Comparison of ENCODE assay signal across 13 cellular contexts in genomic region chr15:24772256-24772655, GRCh38.
DNase-seq lines count a peak whose midpoint lies in the region; ATAC-seq, FAIRE-seq and TF ChIP-seq lines count a peak whose summit lies in the region.
"Had no signal": no experiment of that assay in that cellular context is flagged by ENCODE, and none has a peak within 500 bp of the region (broad histone marks: within the 10 kb centered on the region; RNA-seq: fewer than 3 reads in every experiment).

No MANE protein-coding gene starts in this region.

- FAIRE-seq in astrocyte (lab: Jason Lieb, UNC) = no peak

- ATAC-seq in heart left ventricle (no peak), Right ventricle myocardium inferior (no peak), HG02623 (IDR thresholded peaks at IDR 0.05; ENCODE audit: unreplicated experiment) (no peak)

- H3K9ac ChIP-seq in astrocyte (ENCODE audit: low read length) = no peak overlapping the region
- H3K9ac ChIP-seq in stomach smooth muscle (ENCODE audit: low read length in 2 of 2) = no peak overlapping the region
- H3K9ac ChIP-seq: BLaER1 treated with 17β-estradiol and CSF1 and Interleukin-3, amounts not matched to agents 10 nM and 100 nM had no signal

- H3K27ac ChIP-seq in heart left ventricle (peak overlapping the region in 1 of 12 donors; percentile 33), astrocyte (ENCODE audit: low read depth, low read length) (no peak overlapping the region), stomach smooth muscle (ENCODE audit: low read length) (no peak overlapping the region)
- H3K27ac ChIP-seq: skin epidermis had no signal

- TF ChIP-seq CTCF in heart left ventricle (IDR thresholded peaks at IDR 0.05) (no peak), astrocyte (IDR thresholded peaks at IDR 0.05; ENCODE audit: insufficient read depth, low read depth, low read length) (no peak)

- H3K27me3 Mint-ChIP-seq in astrocyte (ENCODE audit: low read depth, unreplicated experiment) = no peaks in the 10 kb centered on the region
- H3K27me3 Mint-ChIP-seq in immature natural killer cell (ENCODE audit: low read depth in 3 of 3) = peaks cover 2 to 5% (median 4%) of the 10 kb centered on the region in 3 donors

- H3K9me3 ChIP-seq in heart left ventricle (peaks cover 0 to 30% (median 5%) of the 10 kb centered on the region in 12 donors), astrocyte (ENCODE audit: insufficient read depth, low read depth, low read length) (peaks cover 4% of the 10 kb centered on the region), stomach smooth muscle (ENCODE audit: control insufficient read depth in 2 of 2, low read length in 2 of 2) (peaks cover 6 to 10% of the 10 kb centered on the region in 2 donors)
- H3K9me3 ChIP-seq: HAP-1 had no signal

- no peaks in the 10 kb centered on the region for H3K79me2 ChIP-seq in astrocyte (ENCODE audit: insufficient read depth, low read length)

- H3K36me3 Mint-ChIP-seq in astrocyte (ENCODE audit: low read depth, unreplicated experiment) (no peaks in the 10 kb centered on the region), immature natural killer cell (peaks cover 0 to 18% (median 11%) of the 10 kb centered on the region in 3 donors)
- H3K36me3 Mint-ChIP-seq: stimulated activated memory B cell treated with anti-CD40 and anti-IgM and Interleukin-4, amounts not matched to agents 10 μg/mL and 1 μg/mL and 100 μg/mL, for 72 hours had no signal

- peak overlapping the region; percentile 77 for H3K4me2 ChIP-seq in astrocyte (ENCODE audit: low read length)

- H3K9me3 Mint-ChIP-seq in astrocyte (ENCODE audit: unreplicated experiment) (peaks cover 3% of the 10 kb centered on the region), immature natural killer cell (peaks cover 21 to 53% (median 43%) of the 10 kb centered on the region in 6 donors)

- intact Hi-C loops in heart left ventricle (cut with DNase I) = no loop called here
- intact Hi-C loops in Right ventricle myocardium inferior (cut with DNase I) = loop anchor here (2.0 kb wide), 1 partner anchor 75 kb away; no protein-coding TSS in a partner anchor

- 20 to 25% (median 23%) methylated on average over 6 of the region's 6 CpGs for WGBS in heart left ventricle, 4 donors

- H3K36me3 ChIP-seq in heart left ventricle (no peaks in the 10 kb centered on the region), astrocyte (ENCODE audit: insufficient read depth, low read length) (no peaks in the 10 kb centered on the region), stomach smooth muscle (ENCODE audit: control insufficient read depth in 2 of 2, insufficient read depth in 2 of 2, low read length in 2 of 2) (no peaks in the 10 kb centered on the region)
- H3K36me3 ChIP-seq: BLaER1 treated with 17β-estradiol and CSF1 and Interleukin-3, amounts not matched to agents 10 nM and 100 nM; HAP-1 had no signal

- peaks cover 0 to 3% (median 0%) of the 10 kb centered on the region in 9 donors for H3K27me3 ChIP-seq in heart left ventricle
- no peaks in the 10 kb centered on the region for H3K27me3 ChIP-seq in astrocyte (ENCODE audit: insufficient read depth, low read length)
- no peaks in the 10 kb centered on the region for H3K27me3 ChIP-seq in stomach smooth muscle (ENCODE audit: control insufficient read depth in 1 of 2, insufficient read depth in 2 of 2, low read length in 2 of 2)

- H4K20me1 ChIP-seq in astrocyte (ENCODE audit: insufficient read depth, low read length) = no peaks in the 10 kb centered on the region
- H4K20me1 ChIP-seq: BLaER1 treated with 17β-estradiol and CSF1 and Interleukin-3, amounts not matched to agents 10 nM and 100 nM had no signal

- no peak for DNase-seq in heart left ventricle
- no peak for DNase-seq in Right ventricle myocardium inferior (ENCODE audit: missing footprints)
- no peak for DNase-seq in astrocyte (ENCODE audit: low read depth)
- DNase-seq in immature natural killer cell = no peak
- DNase-seq in NCI-H2107 treated with DMSO at 0.1 percent for 48 hours (lab: John Stamatoyannopoulos, UW; ENCODE audit: unreplicated experiment) = no peak
- DNase-seq in NCI-H2081 (lab: John Stamatoyannopoulos, UW) = no peak
- DNase-seq: activated naive CD4-positive, alpha-beta T cell treated with Interleukin-2 at 50 U/mL for 16 hours had no signal

- H3K4me1 ChIP-seq in heart left ventricle (no peaks in the 10 kb centered on the region), astrocyte (ENCODE audit: insufficient read depth, low read length) (no peaks in the 10 kb centered on the region), stomach smooth muscle (ENCODE audit: control insufficient read depth, insufficient read depth, low read length) (no peaks in the 10 kb centered on the region)
- H3K4me1 ChIP-seq: BLaER1 treated with 17β-estradiol and CSF1 and Interleukin-3, amounts not matched to agents 10 nM and 100 nM; HAP-1 had no signal

- peak overlapping the region in 11 of 12 donors; percentile 5 to 62 (median 47) for H3K4me3 ChIP-seq in heart left ventricle
- peak overlapping the region; percentile 65 for H3K4me3 ChIP-seq in astrocyte (ENCODE audit: insufficient read depth, low read depth, low read length)
- H3K4me3 ChIP-seq in stomach smooth muscle (ENCODE audit: low read length in 2 of 2) = peak overlapping the region; percentile 74 to 83
- H3K4me3 ChIP-seq: HAP-1 had no signal

- no peak for TF ChIP-seq POLR2A in heart left ventricle (IDR thresholded peaks at IDR 0.05)

- peak overlapping the region; percentile 74 for H2AFZ ChIP-seq in astrocyte (ENCODE audit: low read depth, low read length)

- H3K4me3 Mint-ChIP-seq in astrocyte (ENCODE audit: unreplicated experiment) (no peak overlapping the region), immature natural killer cell (peak overlapping the region; percentile 36 to 95 (median 86))

- no peaks in the 10 kb centered on the region for H3K4me1 Mint-ChIP-seq in astrocyte (ENCODE audit: low read depth, unreplicated experiment)
- H3K4me1 Mint-ChIP-seq in immature natural killer cell = peaks cover 9 to 21% of the 10 kb centered on the region in 2 donors
- H3K4me1 Mint-ChIP-seq: stimulated activated memory B cell treated with anti-CD40 and anti-IgM and Interleukin-4, amounts not matched to agents 10 μg/mL and 1 μg/mL and 100 μg/mL, for 72 hours had no signal

- H3K27ac Mint-ChIP-seq in astrocyte (ENCODE audit: unreplicated experiment) (no peak overlapping the region), immature natural killer cell (no peak overlapping the region)
